ENCODE assay signal across 21 cellular contexts in the genomic region with DNA sequence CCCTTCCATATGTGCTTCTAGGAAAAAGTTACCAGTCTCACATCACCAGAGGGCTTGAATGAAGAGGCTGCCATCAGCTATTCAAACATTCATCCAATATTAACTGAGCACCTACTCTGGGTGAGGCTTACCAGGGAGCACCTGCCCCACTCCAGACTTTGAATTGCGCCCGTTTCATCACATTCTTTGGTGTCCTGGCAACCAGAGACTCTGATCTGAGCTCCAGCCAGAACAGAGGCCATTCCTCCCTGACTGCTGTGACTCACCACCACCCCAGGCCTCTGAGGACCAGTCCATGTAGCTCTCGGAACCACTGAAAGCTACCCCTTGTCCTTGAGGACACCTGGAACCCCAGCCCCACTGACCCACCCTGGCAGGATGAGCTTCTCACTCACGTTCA. TPM values are rescaled to one million over a fixed set of nuclear protein-coding genes. Genes with fewer than 3 reads are reported as not detected.
DNase-seq lines count a peak whose midpoint lies in the region; TF ChIP-seq lines count a peak whose summit lies in the region.
"Had no signal": no experiment of that assay in that cellular context is flagged by ENCODE, and none has a peak within 500 bp of the region (broad histone marks: within the 10 kb centered on the region; RNA-seq: fewer than 3 reads in every experiment).

A gene (plus strand): TSS at position 229 of the 400 bp plus-strand sequence. CDS start 150 bp downstream, at position 379.

- H3K9me3 ChIP-seq in testis (no peaks in the 10 kb centered on the region), MG63 (no peaks in the 10 kb centered on the region)
- H3K9me3 ChIP-seq: mucosa of descending colon, neutrophil, tibial nerve had no signal

- no peak for DNase-seq in activated CD4-positive, alpha-beta T cell treated with anti-CD3 and anti-CD28 coated beads, Interleukin-2, amount 10 ng/mL, durations not matched to agents 7 days and 5 days
- no peak for DNase-seq in activated CD4-positive, alpha-beta T cell treated with anti-CD3 and anti-CD28 coated beads, Interleukin-2, amount 10 ng/mL, durations not matched to agents 24 days and 14 days
- peak; percentile 51 for DNase-seq in NCI-H226
- peak; percentile 12 for DNase-seq in glomerular visceral epithelial cell (ENCODE audit: extremely low spot score)
- no peak for DNase-seq in testis
- DNase-seq in activated naive CD8-positive, alpha-beta T cell treated with anti-CD3 and anti-CD28 coated beads for 36 hours, result no peak
- DNase-seq in MG63, result no peak
- DNase-seq in NAMALWA (ENCODE audit: low spot score), result no peak
- DNase-seq: activated CD4-positive, alpha-beta T cell treated with anti-CD3 and anti-CD28 coated beads for 48 hours; CD8-positive, alpha-beta memory T cell; cortex of kidney; HCEC 1CT; mucosa of descending colon; NCI-H1436; NCI-H2227 treated with DMSO at 0.1 percent for 48 hours; stimulated activated CD4-positive, alpha-beta T cell treated with anti-CD3 and anti-CD28 coated beads, Interleukin-15, amount 100 ng/mL, for 24 hours; stimulated activated naive CD4-positive, alpha-beta T cell had no signal

- H3K4me3 ChIP-seq in testis, result no peak within 1 kb of the TSS
- no peak within 1 kb of the TSS for H3K4me3 ChIP-seq in MG63
- H3K4me3 ChIP-seq: mucosa of descending colon, tibial nerve had no signal

- H3K36me3 ChIP-seq in testis (ENCODE audit: low read depth, missing control alignments) (no peaks in the 10 kb centered on the region), MG63 (no peaks in the 10 kb centered on the region)
- H3K36me3 ChIP-seq: neutrophil, tibial nerve had no signal

- CTCF ChIA-PET in activated CD4-positive, alpha-beta T cell treated with anti-CD3 and anti-CD28 coated beads, Interleukin-2, amount 10 ng/mL, durations not matched to agents 7 days and 5 days (lab: Charles Lee), result interaction anchor here (1.0 kb wide), 1 partner anchor 51 kb away, joined by 6 read pairs; no protein-coding TSS in a partner anchor

- H3K27me3 ChIP-seq in testis (no peaks in the 10 kb centered on the region), MG63 (peaks cover 11% of the 10 kb centered on the region)
- H3K27me3 ChIP-seq: neutrophil, tibial nerve had no signal

- H3K4me1 Mint-ChIP-seq in activated CD4-positive, alpha-beta T cell treated with anti-CD3 and anti-CD28 coated beads, Interleukin-2, amount 10 ng/mL, durations not matched to agents 7 days and 5 days, result no peaks in the 10 kb centered on the region
- H3K4me1 Mint-ChIP-seq in activated CD4-positive, alpha-beta T cell treated with anti-CD3 and anti-CD28 coated beads, Interleukin-2, amount 10 ng/mL, durations not matched to agents 24 days and 14 days, result no peaks in the 10 kb centered on the region
- no peaks in the 10 kb centered on the region for H3K4me1 Mint-ChIP-seq in activated naive CD8-positive, alpha-beta T cell treated with anti-CD3 and anti-CD28 coated beads for 36 hours
- H3K4me1 Mint-ChIP-seq: CD8-positive, alpha-beta memory T cell had no signal

- no peak for TF ChIP-seq CTCF in testis (IDR thresholded peaks at IDR 0.05)

- H3K4me3 Mint-ChIP-seq in activated CD4-positive, alpha-beta T cell treated with anti-CD3 and anti-CD28 coated beads, Interleukin-2, amount 10 ng/mL, durations not matched to agents 7 days and 5 days, result no peak within 1 kb of the TSS
- no peak within 1 kb of the TSS for H3K4me3 Mint-ChIP-seq in activated CD4-positive, alpha-beta T cell treated with anti-CD3 and anti-CD28 coated beads, Interleukin-2, amount 10 ng/mL, durations not matched to agents 24 days and 14 days
- no peak within 1 kb of the TSS for H3K4me3 Mint-ChIP-seq in activated naive CD8-positive, alpha-beta T cell treated with anti-CD3 and anti-CD28 coated beads for 36 hours
- H3K4me3 Mint-ChIP-seq: CD8-positive, alpha-beta memory T cell had no signal

- H3K27me3 Mint-ChIP-seq in activated CD4-positive, alpha-beta T cell treated with anti-CD3 and anti-CD28 coated beads, Interleukin-2, amount 10 ng/mL, durations not matched to agents 7 days and 5 days, result peaks cover 3% of the 10 kb centered on the region
- peaks cover 8% of the 10 kb centered on the region for H3K27me3 Mint-ChIP-seq in activated CD4-positive, alpha-beta T cell treated with anti-CD3 and anti-CD28 coated beads, Interleukin-2, amount 10 ng/mL, durations not matched to agents 24 days and 14 days
- no peaks in the 10 kb centered on the region for H3K27me3 Mint-ChIP-seq in activated naive CD8-positive, alpha-beta T cell treated with anti-CD3 and anti-CD28 coated beads for 36 hours

- no peaks in the 10 kb centered on the region for H3K36me3 Mint-ChIP-seq in activated CD4-positive, alpha-beta T cell treated with anti-CD3 and anti-CD28 coated beads, Interleukin-2, amount 10 ng/mL, durations not matched to agents 7 days and 5 days (ENCODE audit: low read depth)
- no peaks in the 10 kb centered on the region for H3K36me3 Mint-ChIP-seq in activated CD4-positive, alpha-beta T cell treated with anti-CD3 and anti-CD28 coated beads, Interleukin-2, amount 10 ng/mL, durations not matched to agents 24 days and 14 days (ENCODE audit: low read depth)
- no peaks in the 10 kb centered on the region for H3K36me3 Mint-ChIP-seq in activated naive CD8-positive, alpha-beta T cell treated with anti-CD3 and anti-CD28 coated beads for 36 hours
- H3K36me3 Mint-ChIP-seq: CD8-positive, alpha-beta memory T cell had no signal

- peak within 1 kb of the TSS; percentile 62 for H3K27ac Mint-ChIP-seq in activated CD4-positive, alpha-beta T cell treated with anti-CD3 and anti-CD28 coated beads, Interleukin-2, amount 10 ng/mL, durations not matched to agents 7 days and 5 days
- no peak within 1 kb of the TSS for H3K27ac Mint-ChIP-seq in activated CD4-positive, alpha-beta T cell treated with anti-CD3 and anti-CD28 coated beads, Interleukin-2, amount 10 ng/mL, durations not matched to agents 24 days and 14 days
- no peak within 1 kb of the TSS for H3K27ac Mint-ChIP-seq in activated naive CD8-positive, alpha-beta T cell treated with anti-CD3 and anti-CD28 coated beads for 36 hours

- WGBS in testis, 2 donors, result 93 to 100% methylated on average over 1 to 4 of the region's 4 CpGs

- no peaks in the 10 kb centered on the region for H3K9me3 Mint-ChIP-seq in activated CD4-positive, alpha-beta T cell treated with anti-CD3 and anti-CD28 coated beads, Interleukin-2, amount 10 ng/mL, durations not matched to agents 7 days and 5 days
- no peaks in the 10 kb centered on the region for H3K9me3 Mint-ChIP-seq in activated CD4-positive, alpha-beta T cell treated with anti-CD3 and anti-CD28 coated beads, Interleukin-2, amount 10 ng/mL, durations not matched to agents 24 days and 14 days
- no peaks in the 10 kb centered on the region for H3K9me3 Mint-ChIP-seq in activated naive CD8-positive, alpha-beta T cell treated with anti-CD3 and anti-CD28 coated beads for 36 hours
- H3K9me3 Mint-ChIP-seq: CD8-positive, alpha-beta memory T cell had no signal

- no peak within 1 kb of the TSS for H3K27ac ChIP-seq in testis
- H3K27ac ChIP-seq: foreskin keratinocyte, neutrophil, tibial nerve had no signal

- no peak for TF ChIP-seq POLR2A in testis (IDR thresholded peaks at IDR 0.05)

- POLR2A ChIA-PET in activated CD4-positive, alpha-beta T cell treated with anti-CD3 and anti-CD28 coated beads, Interleukin-2, amount 10 ng/mL, durations not matched to agents 7 days and 5 days (lab: Charles Lee), result interaction anchor here (0.7 kb wide), 1 partner anchor 58 kb away, joined by 3 read pairs; no protein-coding TSS in a partner anchor

- no peaks in the 10 kb centered on the region for H3K4me1 ChIP-seq in testis
- H3K4me1 ChIP-seq: foreskin keratinocyte, tibial nerve had no signal

- intact Hi-C loops in activated CD4-positive, alpha-beta T cell treated with anti-CD3 and anti-CD28 coated beads, Interleukin-2, amount 10 ng/mL, durations not matched to agents 24 days and 14 days (cut with micrococcal nuclease), result no loop called here
- intact Hi-C loops in testis (cut with DNase I; ENCODE audit: low total_unique reads), result no loop called here

RNA-seq across cellular contexts. Expression of the gene that starts here (rescaled TPM):
- total RNA-seq in activated CD4-positive, alpha-beta T cell treated with anti-CD3 and anti-CD28 coated beads, Interleukin-2, amount 10 ng/mL, durations not matched to agents 7 days and 5 days, result under 1 TPM; 0.21 to 0.22 TPM
- not detected in 2 replicates for total RNA-seq in activated CD4-positive, alpha-beta T cell treated with anti-CD3 and anti-CD28 coated beads, Interleukin-2, amount 10 ng/mL, durations not matched to agents 24 days and 14 days
- 10 to 100 TPM; 10.3 to 15.1 TPM for total RNA-seq in testis
- polyA plus RNA-seq in testis (ENCODE audit: insufficient read depth, low read depth, low replicate concordance), result 19.8 TPM
- under 1 TPM; 0.08 to 0.20 TPM for total RNA-seq in activated naive CD8-positive, alpha-beta T cell treated with anti-CD3 and anti-CD28 coated beads for 36 hours
- not detected in 2 replicates for total RNA-seq in MG63 (2014; rRNA removed; shearing (Covaris generic); ENCODE audit: low replicate concordance)
- total RNA-seq: A673, foreskin keratinocyte, mucosa of descending colon had no signal
- polyA plus RNA-seq: foreskin keratinocyte had no signal

Comparison
In these comparisons a context has a peak if more than half of its experiments do, and no peak if none do; other contexts are left out.
1. RNA of the gene that starts here (total RNA-seq): 10.3 to 15.1 TPM in testis; 0.21 to 0.22 TPM in activated CD4-positive, alpha-beta T cell treated with anti-CD3 and anti-CD28 coated beads, Interleukin-2, amount 10 ng/mL, durations not matched to agents 7 days and 5 days, 0.08 to 0.20 TPM in activated naive CD8-positive, alpha-beta T cell treated with anti-CD3 and anti-CD28 coated beads for 36 hours, not detected in activated CD4-positive, alpha-beta T cell treated with anti-CD3 and anti-CD28 coated beads, Interleukin-2, amount 10 ng/mL, durations not matched to agents 24 days and 14 days and not detected in MG63; every median in the first group is over 4 times any median in the second.
2. DNase-seq: peak in NCI-H226 (single experiment) and glomerular visceral epithelial cell (single experiment); none in activated CD4-positive, alpha-beta T cell treated with anti-CD3 and anti-CD28 coated beads, Interleukin-2, amount 10 ng/mL, durations not matched to agents 7 days and 5 days (single experiment), activated CD4-positive, alpha-beta T cell treated with anti-CD3 and anti-CD28 coated beads, Interleukin-2, amount 10 ng/mL, durations not matched to agents 24 days and 14 days (single experiment), testis (single experiment), activated naive CD8-positive, alpha-beta T cell treated with anti-CD3 and anti-CD28 coated beads for 36 hours (single experiment), MG63 (single experiment) and NAMALWA (single experiment).